Comparison of ENCODE assay signal across 16 cellular contexts in genomic region chr12:103833095-103833777, GRCh38. TPM values are rescaled to one million over a fixed set of nuclear protein-coding genes. Genes with fewer than 3 reads are reported as not detected.
DNase-seq lines count a peak whose midpoint lies in the region; ATAC-seq and TF ChIP-seq lines count a peak whose summit lies in the region.
"Had no signal": no experiment of that assay in that cellular context is flagged by ENCODE, and none has a peak within 500 bp of the region (broad histone marks: within the 10 kb centered on the region; RNA-seq: fewer than 3 reads in every experiment).

No MANE protein-coding gene starts in this region.

- ATAC-seq in RWPE2 (ENCODE audit: low read depth) (peak; percentile 29; the same call in 1 of the 3 replicates), HG02938 (IDR thresholded peaks at IDR 0.05; ENCODE audit: unreplicated experiment) (no peak)
- ATAC-seq: activated naive CD4-positive, alpha-beta T cell treated with anti-CD3 and anti-CD28 coated beads, Interleukin-2, amount 50 U/mL, for 72 hours; CD8-positive, alpha-beta T cell; heart left ventricle had no signal

- peaks cover 10% of the 10 kb centered on the region for H3K4me1 ChIP-seq in RWPE2 (ENCODE audit: insufficient read depth, poor library complexity, severe bottlenecking)
- H3K4me1 ChIP-seq in tibial artery, result peaks cover 0 to 95% (median 50%) of the 10 kb centered on the region in 4 donors

- H3K4me3 ChIP-seq in RWPE2 (ENCODE audit: severe bottlenecking) (no peak overlapping the region), tibial artery (no peak overlapping the region)
- H3K4me3 ChIP-seq: heart left ventricle, stomach had no signal

- H3K27me3 ChIP-seq in RWPE2 (ENCODE audit: insufficient read depth, poor library complexity, severe bottlenecking), result no peaks in the 10 kb centered on the region
- no peaks in the 10 kb centered on the region for H3K27me3 ChIP-seq in tibial artery
- H3K27me3 ChIP-seq: heart left ventricle, stomach had no signal

- H3K27ac ChIP-seq in RWPE2 (ENCODE audit: poor library complexity, severe bottlenecking) (no peak overlapping the region), tibial artery (peak overlapping the region; percentile 61 to 70)
- H3K27ac ChIP-seq: stomach had no signal

- H3K36me3 ChIP-seq in RWPE2 (ENCODE audit: low read depth) (0 out of 2 replicates have a peak, but pooled peaks cover 2% of the 10 kb centered on the region), tibial artery (no peaks in the 10 kb centered on the region)
- H3K36me3 ChIP-seq: heart left ventricle had no signal

- H3K9me3 ChIP-seq in RWPE2 (ENCODE audit: severe bottlenecking), result peaks cover 7% of the 10 kb centered on the region
- no peaks in the 10 kb centered on the region for H3K9me3 ChIP-seq in tibial artery
- H3K9me3 ChIP-seq: stomach had no signal

- TF ChIP-seq CTCF in RWPE2 (IDR thresholded peaks at IDR 0.05; ENCODE audit: poor library complexity, severe bottlenecking) (no peak), tibial artery (IDR thresholded peaks at IDR 0.05) (no peak)

- intact Hi-C loops in tibial artery (cut with DNase I; ENCODE audit: low total_unique reads), result no loop called here

- DNase-seq in GM04503 (ENCODE audit: low read depth), result peak; percentile 49
- no peak for DNase-seq in RWPE2 (ENCODE audit: low spot score)
- DNase-seq in fibroblast of peridontal ligament (ENCODE audit: extremely low read depth), result peak; percentile 41
- no peak for DNase-seq in tibial artery
- DNase-seq in DMS153 (lab: John Stamatoyannopoulos, UW), result no peak
- DNase-seq in SK-N-DZ (ENCODE audit: low spot score), result no peak
- DNase-seq in A172 (ENCODE audit: low spot score), result no peak
- DNase-seq: activated CD4-positive, alpha-beta T cell treated with anti-CD3 and anti-CD28 coated beads for 4 hours; CD8-positive, alpha-beta T cell; heart left ventricle; NCI-H2029 treated with DMSO at 0.1 percent for 48 hours; NCI-H526 treated with DMSO at 0.1 percent for 48 hours; posterior cingulate gyrus; stomach had no signal

RNA-seq across cellular contexts. Expression of gene NT5DC3, which starts 7.8 kb away (rescaled TPM):
- polyA plus RNA-seq in SK-N-DZ (2014; cell fraction: cytosol; rRNA removed), result 10.6 and 12.0 TPM in 2 replicates
- 14.7 and 25.0 TPM in 2 replicates for polyA plus RNA-seq in SK-N-DZ (2014; cell fraction: nucleus; rRNA removed)
- 12.6 and 12.7 TPM in 2 replicates for total RNA-seq in A172 (2014; rRNA removed; shearing (Covaris generic))

Comparison
In these comparisons a context has a peak if more than half of its experiments do, and no peak if none do; other contexts are left out.
1. DNase-seq: peak in GM04503 (single experiment) and fibroblast of peridontal ligament (single experiment); none in RWPE2 (single experiment), tibial artery (0 of 2), DMS153 (single experiment), SK-N-DZ (single experiment) and A172 (single experiment).